1 cellular context compared by ENCODE assay signal in genomic region chr6:100485268-100485667, GRCh38.
TF ChIP-seq lines count a peak whose summit lies in the region.

No MANE protein-coding gene starts in this region.

TF ChIP-seq in GM12878, 131 proteins besides CTCF, POLR2A, EP300 and RAD21:
- TF ChIP-seq MTA2 (IDR thresholded peaks at IDR 0.05; ENCODE audit: low read depth) (peak; percentile 25; the same call in 1 of the 2 replicates), RUNX3 (IDR thresholded peaks at IDR 0.05; ENCODE audit: low read length) (peak; percentile 72; the same call in 1 of the 2 replicates), PML (IDR thresholded peaks at IDR 0.05; ENCODE audit: low read length) (no peak), WRNIP1 (IDR thresholded peaks at IDR 0.05; ENCODE audit: borderline replicate concordance, low read depth, low read length) (no peak), KAT2A (conservative IDR thresholded peaks at IDR 0.05; ENCODE audit: control insufficient read depth, low read depth, low read length) (no peak), NKRF (conservative IDR thresholded peaks at IDR 0.05) (no peak), E2F8 (IDR thresholded peaks at IDR 0.05; ENCODE audit: low read depth, partially characterized antibody) (no peak), SMC3 (IDR thresholded peaks at IDR 0.05; ENCODE audit: borderline replicate concordance, low read length) (no peak), STAT1 (conservative IDR thresholded peaks at IDR 0.05) (no peak), CREM (IDR thresholded peaks at IDR 0.05; ENCODE audit: low read depth) (no peak), SP1 (IDR thresholded peaks at IDR 0.05; ENCODE audit: low read depth, low read length) (no peak), JUNB (IDR thresholded peaks at IDR 0.05) (peak; percentile 59), CBX5 (IDR thresholded peaks at IDR 0.05; ENCODE audit: low read depth) (no peak), RCOR1 (conservative IDR thresholded peaks at IDR 0.05; ENCODE audit: low read depth, low read length) (no peak), ASH2L (IDR thresholded peaks at IDR 0.05; ENCODE audit: borderline replicate concordance, low read depth) (no peak), BRCA1 (IDR thresholded peaks at IDR 0.05; ENCODE audit: low read depth, low read length) (no peak)
- TF ChIP-seq, protein P1, sequence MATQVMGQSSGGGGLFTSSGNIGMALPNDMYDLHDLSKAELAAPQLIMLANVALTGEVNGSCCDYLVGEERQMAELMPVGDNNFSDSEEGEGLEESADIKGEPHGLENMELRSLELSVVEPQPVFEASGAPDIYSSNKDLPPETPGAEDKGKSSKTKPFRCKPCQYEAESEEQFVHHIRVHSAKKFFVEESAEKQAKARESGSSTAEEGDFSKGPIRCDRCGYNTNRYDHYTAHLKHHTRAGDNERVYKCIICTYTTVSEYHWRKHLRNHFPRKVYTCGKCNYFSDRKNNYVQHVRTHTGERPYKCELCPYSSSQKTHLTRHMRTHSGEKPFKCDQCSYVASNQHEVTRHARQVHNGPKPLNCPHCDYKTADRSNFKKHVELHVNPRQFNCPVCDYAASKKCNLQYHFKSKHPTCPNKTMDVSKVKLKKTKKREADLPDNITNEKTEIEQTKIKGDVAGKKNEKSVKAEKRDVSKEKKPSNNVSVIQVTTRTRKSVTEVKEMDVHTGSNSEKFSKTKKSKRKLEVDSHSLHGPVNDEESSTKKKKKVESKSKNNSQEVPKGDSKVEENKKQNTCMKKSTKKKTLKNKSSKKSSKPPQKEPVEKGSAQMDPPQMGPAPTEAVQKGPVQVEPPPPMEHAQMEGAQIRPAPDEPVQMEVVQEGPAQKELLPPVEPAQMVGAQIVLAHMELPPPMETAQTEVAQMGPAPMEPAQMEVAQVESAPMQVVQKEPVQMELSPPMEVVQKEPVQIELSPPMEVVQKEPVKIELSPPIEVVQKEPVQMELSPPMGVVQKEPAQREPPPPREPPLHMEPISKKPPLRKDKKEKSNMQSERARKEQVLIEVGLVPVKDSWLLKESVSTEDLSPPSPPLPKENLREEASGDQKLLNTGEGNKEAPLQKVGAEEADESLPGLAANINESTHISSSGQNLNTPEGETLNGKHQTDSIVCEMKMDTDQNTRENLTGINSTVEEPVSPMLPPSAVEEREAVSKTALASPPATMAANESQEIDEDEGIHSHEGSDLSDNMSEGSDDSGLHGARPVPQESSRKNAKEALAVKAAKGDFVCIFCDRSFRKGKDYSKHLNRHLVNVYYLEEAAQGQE (IDR thresholded peaks at IDR 0.05; ENCODE audit: low read depth, low read length), result no peak
